10 cellular contexts compared by ENCODE assay signal in genomic region chr2:40448476-40449079, GRCh38. TPM values are rescaled to one million over a fixed set of nuclear protein-coding genes. Genes with fewer than 3 reads are reported as not detected.
A peak's percentile ranks its signal among the peaks of the same experiment; 100 is the strongest.
DNase-seq lines count a peak whose midpoint lies in the region; ATAC-seq, FAIRE-seq and TF ChIP-seq lines count a peak whose summit lies in the region.
"Had no signal": no experiment of that assay in that cellular context is flagged by ENCODE, and none has a peak within 500 bp of the region (broad histone marks: within the 10 kb centered on the region; RNA-seq: fewer than 3 reads in every experiment).

No MANE protein-coding gene starts in this region.

- H3K4me2 ChIP-seq in GM12878 (ENCODE audit: control insufficient read depth, insufficient read depth) = no peak overlapping the region

- H3K27me3 Mint-ChIP-seq in nephron progenitor cell (ENCODE audit: low read depth, poor library complexity) = peaks cover 47% of the 10 kb centered on the region
- peaks cover 39% of the 10 kb centered on the region for H3K27me3 Mint-ChIP-seq in T-helper 2 cell treated with Interferon-gamma antibody and Interleukin-4, amounts not matched to agents 5 μg/mL and 100 μg/mL, for 36 hours (ENCODE audit: low read depth)

- H3K36me3 Mint-ChIP-seq in nephron progenitor cell (ENCODE audit: low read depth) = no peaks in the 10 kb centered on the region
- no peaks in the 10 kb centered on the region for H3K36me3 Mint-ChIP-seq in T-helper 2 cell treated with Interferon-gamma antibody and Interleukin-4, amounts not matched to agents 5 μg/mL and 100 μg/mL, for 36 hours (ENCODE audit: low read depth)
- H3K36me3 Mint-ChIP-seq: activated naive CD8-positive, alpha-beta T cell had no signal

- BruUV-seq in GM12878 (replicated peaks; lab: Mats Ljungman, UMichigan) = no TSS peak

- TF ChIP-seq POLR2A in heart left ventricle (IDR thresholded peaks at IDR 0.05) (no peak), GM12878 (IDR thresholded peaks at IDR 0.05; ENCODE audit: low read depth, low read length) (no peak)

- no peaks in the 10 kb centered on the region for H3K27me3 ChIP-seq in heart left ventricle
- H3K27me3 ChIP-seq in GM12878 (replicated peaks in 1 of 2; ENCODE audit: control insufficient read depth in 2 of 2, insufficient read depth in 2 of 2, low read length in 1 of 2) = peaks cover 5 to 11% of the 10 kb centered on the region in 2 experiments

- no peak overlapping the region for H3K9ac ChIP-seq in GM12878 (ENCODE audit: control insufficient read depth, insufficient read depth, low read length)

- TF ChIP-seq CTCF in heart left ventricle (IDR thresholded peaks at IDR 0.05) (peak; percentile 32 to 67 (median 56)), GM12878 (IDR thresholded peaks at IDR 0.05 in 2 of 3, conservative IDR thresholded peaks at IDR 0.05 in 1 of 3; ENCODE audit: control insufficient read depth in 2 of 3, extremely low read depth in 1 of 3, insufficient read depth in 1 of 3, low read depth in 3 of 3, low read length in 3 of 3) (peak; percentile 31 to 43 (median 32); a peak in 5 of 6 replicates), nephron progenitor cell (IDR thresholded peaks at IDR 0.05) (peak; percentile 52)

- H3K4me1 ChIP-seq in heart left ventricle = peaks cover 0 to 77% (median 48%) of the 10 kb centered on the region in 12 donors
- no peaks in the 10 kb centered on the region for H3K4me1 ChIP-seq in GM12878 (ENCODE audit: control insufficient read depth, insufficient read depth, low read length)

- SMC1A ChIA-PET in GM12878 (lab: Charles Lee; ENCODE audit: uncharacterized antibody, unreplicated experiment) = interaction anchor here (0.7 to 4.5 kb wide), 9 partner anchors 10 to 108 kb away, joined by 3 to 39 read pairs (median 3); no protein-coding TSS in a partner anchor

- DNase-seq in heart left ventricle (no peak), left cardiac atrium (no peak), NCI-H187 treated with DMSO at 0.1 percent for 48 hours (lab: John Stamatoyannopoulos, UW) (peak; percentile 48), GM12878 (ENCODE audit: low read depth, low spot score) (no peak), nephron progenitor cell (peak; percentile 26), cerebellum (ENCODE audit: low spot score) (no peak)
- no peak for DNase-seq in stimulated activated CD4-positive, alpha-beta T cell treated with anti-CD3 and anti-CD28 coated beads, Interleukin-4, amount 100 ng/mL, for 1 hour
- DNase-seq in T-helper 2 cell treated with Interferon-gamma antibody and Interleukin-4, amounts not matched to agents 5 μg/mL and 100 μg/mL, for 36 hours (ENCODE audit: low spot score) = no peak

- H3K27ac ChIP-seq in heart left ventricle = peak overlapping the region in 7 of 12 donors; percentile 3 to 91 (median 21)
- no peak overlapping the region for H3K27ac ChIP-seq in GM12878 (ENCODE audit: control insufficient read depth, insufficient read depth)

- H3K9me3 ChIP-seq in heart left ventricle = no peaks in the 10 kb centered on the region
- no peaks in the 10 kb centered on the region for H3K9me3 ChIP-seq in GM12878 (replicated peaks; ENCODE audit: control insufficient read depth, insufficient read depth, low read length)

- TF ChIP-seq RAD21 in GM12878 (IDR thresholded peaks at IDR 0.05; ENCODE audit: insufficient read depth, low read depth, low read length) = peak; percentile 38; the same call in 1 of the 2 replicates

- H3K4me3 Mint-ChIP-seq in nephron progenitor cell = no peak overlapping the region
- H3K4me3 Mint-ChIP-seq in T-helper 2 cell treated with Interferon-gamma antibody and Interleukin-4, amounts not matched to agents 5 μg/mL and 100 μg/mL, for 36 hours = no peak overlapping the region
- H3K4me3 Mint-ChIP-seq: activated naive CD8-positive, alpha-beta T cell had no signal

- WGBS in heart left ventricle, 4 donors = 24 to 34% (median 30%) methylated on average over 3 of the region's 3 CpGs
- WGBS in GM12878 (ENCODE audit: insufficient coverage, insufficient replicate concordance, low lambda C conversion rate, missing lambda C conversion rate) = 1% methylated on average over 3 of the region's 3 CpGs

- no peak for TF ChIP-seq EP300 in GM12878 (IDR thresholded peaks at IDR 0.05; ENCODE audit: borderline replicate concordance in 1 of 2, control insufficient read depth in 1 of 2, low read depth in 2 of 2, low read length in 2 of 2)

- CTCF ChIA-PET in GM12878 (lab: Yijun Ruan, JAX) = interaction anchor here (0.6 to 4.9 kb wide), 16 partner anchors 10 to 833 kb away, joined by 3 to 82 read pairs (median 3); no protein-coding TSS in a partner anchor

- intact Hi-C loops in heart left ventricle (cut with DNase I) (loop anchor here in 6 of 10 donors (2.0 to 10.0 kb wide), 7 partner anchors 60 to 306 kb away; no protein-coding TSS in a partner anchor), left cardiac atrium (cut with DNase I) (no loop called here), GM12878 (cut with micrococcal nuclease; ENCODE audit: unreplicated experiment) (loop anchor here (2.0 kb wide), 1 partner anchor 106 kb away; no protein-coding TSS in a partner anchor)

- in situ Hi-C loops in GM12878 (cut with MboI) = no loop called here

- RAD21 ChIA-PET in GM12878 (lab: Charles Lee; ENCODE audit: unreplicated experiment) = interaction anchor here (0.7 to 3.2 kb wide), 3 partner anchors 22 to 262 kb away, joined by 3 to 29 read pairs (median 4); no protein-coding TSS in a partner anchor

- peaks cover 26% of the 10 kb centered on the region for H3K4me1 Mint-ChIP-seq in nephron progenitor cell
- H3K4me1 Mint-ChIP-seq in T-helper 2 cell treated with Interferon-gamma antibody and Interleukin-4, amounts not matched to agents 5 μg/mL and 100 μg/mL, for 36 hours (ENCODE audit: low read depth) = peaks cover 15% of the 10 kb centered on the region

- H3K79me2 ChIP-seq in GM12878 (ENCODE audit: control insufficient read depth, insufficient read depth, low read length) = no peaks in the 10 kb centered on the region

- no peak overlapping the region for H3K27ac Mint-ChIP-seq in nephron progenitor cell
- no peak overlapping the region for H3K27ac Mint-ChIP-seq in T-helper 2 cell treated with Interferon-gamma antibody and Interleukin-4, amounts not matched to agents 5 μg/mL and 100 μg/mL, for 36 hours
- H3K27ac Mint-ChIP-seq: activated naive CD8-positive, alpha-beta T cell had no signal

- ATAC-seq in heart left ventricle (no peak), left cardiac atrium (no peak), GM12878 (peak; percentile 61)

- POLR2A ChIA-PET in GM12878 (lab: Charles Lee) = no interaction called here

- no peak overlapping the region for H2AFZ ChIP-seq in GM12878 (ENCODE audit: control insufficient read depth, low read depth, low read length)

- peaks cover 0 to 28% (median 9%) of the 10 kb centered on the region in 9 donors for H3K36me3 ChIP-seq in heart left ventricle
- H3K36me3 ChIP-seq in GM12878 (ENCODE audit: control insufficient read depth in 2 of 2, insufficient read depth in 2 of 2, low read length in 1 of 2) = no peaks in the 10 kb centered on the region

- peak; percentile 23 for FAIRE-seq in GM12878 (lab: Jason Lieb, UNC)
- FAIRE-seq: GM18507 had no signal

- H4K20me1 ChIP-seq in GM12878 (ENCODE audit: control insufficient read depth, insufficient read depth) = no peaks in the 10 kb centered on the region

- H3K9me3 Mint-ChIP-seq in nephron progenitor cell = no peaks in the 10 kb centered on the region
- no peaks in the 10 kb centered on the region for H3K9me3 Mint-ChIP-seq in T-helper 2 cell treated with Interferon-gamma antibody and Interleukin-4, amounts not matched to agents 5 μg/mL and 100 μg/mL, for 36 hours

- no peak overlapping the region for H3K4me3 ChIP-seq in heart left ventricle
- H3K4me3 ChIP-seq in GM12878 = no peak overlapping the region

TF ChIP-seq in GM12878, 131 proteins besides CTCF, POLR2A, EP300 and RAD21 (continues in another document):
- peak; percentile 46; the same call in 1 of the 2 replicates for TF ChIP-seq PKNOX1 (IDR thresholded peaks at IDR 0.05)
- TF ChIP-seq KLF5 (IDR thresholded peaks at IDR 0.05; ENCODE audit: partially characterized antibody) = no peak
- TF ChIP-seq KAT2A (conservative IDR thresholded peaks at IDR 0.05; ENCODE audit: control insufficient read depth, low read depth, low read length) = no peak

RNA-seq across cellular contexts. Expression of gene SLC8A1, which starts 3.3 kb away (rescaled TPM):
- total RNA-seq in heart left ventricle (1,000 to 10,000 TPM in 5 of 9 donors, 100 to 1,000 TPM in 4; 674 to 1,521 (median 1,074) TPM), left cardiac atrium (100 to 1,000 TPM; 590 to 696 TPM), GM12878 (2014; rRNA removed) (0.11 TPM in 1 of 2 replicates, not detected in the other), GM12878 (2014; rRNA removed; fragmentation: Illumina TruSeq; extraction: Trizol) (under 0.01 and 0.05 TPM in 2 replicates), GM12878 (2021) (0.11 and 0.21 TPM in 2 replicates), cerebellum (71.5 TPM)
- polyA plus RNA-seq in heart left ventricle (10 to 100 TPM; 61.9 to 65.3 TPM), GM12878 (2011; rRNA removed) (1.2 and 2.1 TPM in 2 replicates), GM12878 (2014; fragmentation: Illumina TruSeq; extraction: Trizol) (0.01 and 0.02 TPM in 2 replicates), GM12878 (2014; fragmentation: Nextera tagmentation; extraction: Ambion mirVana) (under 1 TPM in 1 of 2 experiments, not detected in 1; under 0.01 TPM), GM12878 (2014; rRNA removed) (under 0.01 TPM in 1 of 2 replicates, not detected in the other), GM12878 (2016; fragmentation: Nextera tagmentation; extraction: Ambion mirVana) (under 1 TPM in 1 of 2 experiments, not detected in 1; 0.04 TPM)
- total RNA-seq in GM12878 (2013; cell fraction: nucleolus; rRNA removed) = 0.27 and 0.46 TPM in 2 replicates
- not detected for polyA plus RNA-seq in GM12878 (2011; ENCODE audit: low read depth)
- polyA plus RNA-seq in GM12878 (2011; cell fraction: cytosol; rRNA removed) = 0.57 and 0.58 TPM in 2 replicates
- polyA plus RNA-seq in GM12878 (2011; cell fraction: nucleus; rRNA removed) = 1.2 TPM in 2 replicates
- polyA plus RNA-seq in GM12878 (2012) = not detected in 2 replicates
- 10.5 and 14.9 TPM in 2 replicates for polyA minus RNA-seq in GM12878 (2011; rRNA and poly(A)+ RNA removed)
- polyA minus RNA-seq in GM12878 (2011; cell fraction: cytosol; rRNA and poly(A)+ RNA removed) = 2.5 and 2.9 TPM in 2 replicates
- 5.4 and 5.5 TPM in 2 replicates for polyA minus RNA-seq in GM12878 (2011; cell fraction: nucleus; rRNA and poly(A)+ RNA removed)

Comparison
In these comparisons a context has a peak if more than half of its experiments do, and no peak if none do; other contexts are left out.
1. intact Hi-C loops: an anchor here in heart left ventricle (2.0 to 10.0 kb wide) and GM12878 (2.0 kb wide); none called in left cardiac atrium.
2. DNase-seq: peak in NCI-H187 treated with DMSO at 0.1 percent for 48 hours (single experiment) and nephron progenitor cell (single experiment); none in heart left ventricle (0 of 5), left cardiac atrium (single experiment), GM12878 (single experiment), stimulated activated CD4-positive, alpha-beta T cell treated with anti-CD3 and anti-CD28 coated beads, Interleukin-4, amount 100 ng/mL, for 1 hour (single experiment), T-helper 2 cell treated with Interferon-gamma antibody and Interleukin-4, amounts not matched to agents 5 μg/mL and 100 μg/mL, for 36 hours (single experiment) and cerebellum (single experiment).
3. RNA of gene SLC8A1, which starts 3.3 kb away (total RNA-seq): 674 to 1,521 TPM in heart left ventricle, 590 to 696 TPM in left cardiac atrium and 71.5 TPM in cerebellum (single experiment); under 0.01 to 0.46 TPM in GM12878; every median in the first group is over 10 times any median in the second.
4. Peak in every context shown above with its lines, with median percentiles within 50 percentile points of each other: CTCF ChIP-seq.